ENCODE assay signal across 1 cellular context in genomic region chr12:47725893-47726292, GRCh38.
A peak's percentile ranks its signal among the peaks of the same experiment; 100 is the strongest.
TF ChIP-seq lines count a peak whose summit lies in the region.

No MANE protein-coding gene starts in this region.

TF ChIP-seq in K562, 482 proteins besides CTCF, POLR2A, EP300 and RAD21:
- TF ChIP-seq MAX (CRISPR knock-in tag; IDR thresholded peaks at IDR 0.05), result 0 out of 2 replicates have a peak, but pooled peaks have one; percentile 51
- no peak for TF ChIP-seq ZNF124 (CRISPR knock-in tag; IDR thresholded peaks at IDR 0.05)
